In genomic region chr17:44921122-44921882, GRCh38 we compare ENCODE assay signal across 13 cellular contexts. TPM values are rescaled to one million over a fixed set of nuclear protein-coding genes. Genes with fewer than 3 reads are reported as not detected.
A peak's percentile ranks its signal among the peaks of the same experiment; 100 is the strongest.
DNase-seq lines count a peak whose midpoint lies in the region; ATAC-seq and TF ChIP-seq lines count a peak whose summit lies in the region.
"Had no signal": no experiment of that assay in that cellular context is flagged by ENCODE, and none has a peak within 500 bp of the region (broad histone marks: within the 10 kb centered on the region; RNA-seq: fewer than 3 reads in every experiment).

No MANE protein-coding gene starts in this region.

- peaks cover 17% of the 10 kb centered on the region for H3K4me1 ChIP-seq in OCI-LY3 (ENCODE audit: low read length)
- H3K4me1 ChIP-seq in mucosa of descending colon (ENCODE audit: low read depth), result no peaks in the 10 kb centered on the region

- 0 out of 2 replicates have a peak overlapping the region, but pooled peaks have one; percentile 24 for H2AFZ ChIP-seq in OCI-LY3 (ENCODE audit: low read depth, low read length)

- ATAC-seq in mucosa of descending colon, result no peak
- ATAC-seq: gastroesophageal sphincter had no signal

- H3K4me2 ChIP-seq in OCI-LY3 (ENCODE audit: low read length), result peak overlapping the region; percentile 50

- no peak overlapping the region for H3K9ac ChIP-seq in OCI-LY3 (ENCODE audit: low read length)

- H3K79me2 ChIP-seq in OCI-LY3 (ENCODE audit: low read length), result no peaks in the 10 kb centered on the region

- peak; percentile 15 for DNase-seq in NCI-H146 (lab: John Stamatoyannopoulos, UW)
- no peak for DNase-seq in NCI-H146 treated with DMSO at 0.1 percent for 48 hours (lab: John Stamatoyannopoulos, UW; ENCODE audit: unreplicated experiment)
- DNase-seq in cardiac septum (ENCODE audit: low spot score), result peak; percentile 74
- peak; percentile 81 for DNase-seq in retina
- no peak for DNase-seq in anterior cingulate cortex (lab: John Stamatoyannopoulos, UW)
- no peak for DNase-seq in MV-4-11 (lab: John Stamatoyannopoulos, UW)
- DNase-seq in mucosa of descending colon, result no peak
- DNase-seq: 8988T; activated CD4-positive, alpha-beta T cell treated with anti-CD3 and anti-CD28 coated beads, Interleukin-2, amount 50 U/mL, for 48 hours; Calu3; trophoblast cell had no signal

- H3K9me3 ChIP-seq in OCI-LY3 (ENCODE audit: insufficient read depth, low read length) (no peaks in the 10 kb centered on the region), mucosa of descending colon (no peaks in the 10 kb centered on the region)
- H3K9me3 ChIP-seq: gastroesophageal sphincter had no signal

- TF ChIP-seq CTCF in OCI-LY3 (IDR thresholded peaks at IDR 0.05; ENCODE audit: low read depth, low read length) (no peak), mucosa of descending colon (IDR thresholded peaks at IDR 0.05) (no peak)

- peaks cover 8% of the 10 kb centered on the region for H3K36me3 ChIP-seq in OCI-LY3 (replicated peaks; ENCODE audit: low read depth, low read length)
- H3K36me3 ChIP-seq in mucosa of descending colon (ENCODE audit: low read depth), result no peaks in the 10 kb centered on the region
- H3K36me3 ChIP-seq: gastroesophageal sphincter had no signal

- H3K27me3 ChIP-seq in OCI-LY3 (ENCODE audit: low read depth, low read length), result no peaks in the 10 kb centered on the region
- H3K27me3 ChIP-seq: gastroesophageal sphincter had no signal

- H4K20me1 ChIP-seq in OCI-LY3 (ENCODE audit: insufficient read depth, low read length), result no peaks in the 10 kb centered on the region

- intact Hi-C loops in cardiac septum (cut with DNase I), result loop anchor here (5.0 to 10.0 kb wide), 2 partner anchors 176 to 273 kb away; no protein-coding TSS in a partner anchor
- intact Hi-C loops in mucosa of descending colon (cut with DNase I, micrococcal nuclease), result loop anchor here (5.0 to 10.0 kb wide), 4 partner anchors 93 to 193 kb away; no protein-coding TSS in a partner anchor

- peak overlapping the region; percentile 25; the same call in 1 of the 2 replicates for H3K4me3 ChIP-seq in OCI-LY3 (ENCODE audit: low read length)
- no peak overlapping the region for H3K4me3 ChIP-seq in mucosa of descending colon
- H3K4me3 ChIP-seq: gastroesophageal sphincter had no signal

- H3K27ac ChIP-seq in OCI-LY3 (ENCODE audit: low read length), result no peak overlapping the region
- H3K27ac ChIP-seq: gastroesophageal sphincter had no signal

RNA-seq across cellular contexts. Expression of gene GFAP, which starts 6.0 kb away (rescaled TPM):
- total RNA-seq in cardiac septum (7.0 TPM), mucosa of descending colon (under 1 TPM in 2 of 3 donors, not detected in 1; 0.23 to 0.47 TPM)
- total RNA-seq: Calu3 had no signal

RNA-seq across cellular contexts. Expression of gene EFTUD2, which starts 22.1 kb away (rescaled TPM):
- 62.0 TPM for total RNA-seq in cardiac septum
- total RNA-seq in mucosa of descending colon, result 10 to 100 TPM; 66.3 to 88.1 (median 82.0) TPM

RNA-seq across cellular contexts. Expression of gene KIF18B, which starts 26.3 kb away (rescaled TPM):
- total RNA-seq in cardiac septum (0.13 TPM), mucosa of descending colon (10 to 100 TPM in 1 of 3 donors, 1 to 10 TPM in 2; 2.2 to 10.3 (median 4.6) TPM)

RNA-seq across cellular contexts. Expression of gene C1QL1, which starts 46.8 kb away (rescaled TPM):
- total RNA-seq in cardiac septum (0.97 TPM), mucosa of descending colon (1 to 10 TPM in 1 of 3 donors, under 1 TPM in 2; 0.29 to 6.5 (median 0.60) TPM)

Comparison
In these comparisons a context has a peak if more than half of its experiments do, and no peak if none do; other contexts are left out.
1. DNase-seq: peak in NCI-H146 (single experiment), cardiac septum (single experiment) and retina (single experiment); none in NCI-H146 treated with DMSO at 0.1 percent for 48 hours (single experiment), anterior cingulate cortex (0 of 58), MV-4-11 (single experiment) and mucosa of descending colon (0 of 3).